7 cellular contexts compared by ENCODE assay signal in the genomic region with DNA sequence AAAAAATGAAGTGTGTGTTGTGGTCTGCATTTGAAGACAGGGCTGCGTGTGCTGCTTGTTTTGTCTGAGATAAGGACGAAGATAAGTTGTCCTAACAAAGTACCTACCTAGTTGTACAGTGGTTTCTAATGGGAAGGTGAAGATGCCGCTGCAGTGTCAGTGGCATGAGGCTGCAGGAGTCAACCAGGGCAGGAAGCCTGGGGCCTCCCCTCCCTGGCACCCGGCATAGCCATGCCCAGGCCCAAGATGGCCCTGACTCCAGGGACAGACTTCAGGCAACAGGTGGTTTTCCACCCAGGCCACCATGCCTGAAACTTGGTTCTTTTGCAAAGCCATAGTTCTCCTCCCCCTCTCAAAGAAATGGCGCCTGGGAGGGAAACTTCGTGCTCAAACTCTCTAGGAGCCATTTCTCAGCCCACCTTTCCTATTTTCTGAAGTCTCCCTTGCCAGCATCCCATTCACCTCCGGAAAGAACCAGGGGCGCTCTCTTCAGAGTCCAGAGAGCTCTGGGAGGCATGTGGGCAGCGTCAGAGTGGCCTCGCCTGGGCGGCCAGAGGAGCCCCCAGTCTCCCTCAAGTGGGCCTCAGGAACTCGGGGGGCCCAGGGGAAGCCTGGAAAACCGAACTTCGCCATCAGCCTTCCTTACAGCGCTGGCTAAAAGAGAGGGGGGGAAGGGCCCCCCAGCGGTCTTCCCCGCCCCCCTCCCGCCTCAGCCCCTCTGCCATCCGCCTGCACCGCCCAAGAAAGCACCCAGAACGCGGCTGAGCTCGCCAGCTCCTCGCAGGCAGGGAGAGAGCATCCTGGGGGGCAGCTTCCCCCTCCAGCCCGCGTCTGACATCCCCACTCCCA. TPM values are rescaled to one million over a fixed set of nuclear protein-coding genes. Genes with fewer than 3 reads are reported as not detected.
A peak's percentile ranks its signal among the peaks of the same experiment; 100 is the strongest.
DNase-seq lines count a peak whose midpoint lies in the region; ATAC-seq and TF ChIP-seq lines count a peak whose summit lies in the region.

No MANE protein-coding gene starts in this region.

- H2AFZ ChIP-seq in trophoblast cell (ENCODE audit: insufficient read depth, low read length, poor library complexity) = peak overlapping the region; percentile 94

- H3K4me3 ChIP-seq in HUES64 (ENCODE audit: low read length) (peak overlapping the region; percentile 75), trophoblast cell (ENCODE audit: low read depth, low read length) (peak overlapping the region; percentile 96)

- H3K23ac ChIP-seq in trophoblast cell (ENCODE audit: low read length) = no peak overlapping the region

- peak overlapping the region; percentile 95 for H4K8ac ChIP-seq in trophoblast cell (ENCODE audit: low read depth, low read length)

- no peaks in the 10 kb centered on the region for H3K9me3 Mint-ChIP-seq in activated CD4-positive, alpha-beta memory T cell treated with anti-CD3 and anti-CD28 coated beads, Interleukin-2, amount 10 ng/mL, durations not matched to agents 7 days and 5 days

- peak overlapping the region; percentile 97 for H3K14ac ChIP-seq in trophoblast cell (ENCODE audit: low read length)

- peak overlapping the region; percentile 100 for H3K4me2 ChIP-seq in trophoblast cell (ENCODE audit: low read length)

- peaks cover 13% of the 10 kb centered on the region for H3K79me1 ChIP-seq in trophoblast cell (ENCODE audit: low read length)

- WGBS in HUES64 = 19% methylated on average over 24 of the region's 26 CpGs
- WGBS in trophoblast cell (ENCODE audit: extremely low coverage, insufficient coverage, insufficient read length) = no CpG with 5 or more reads among the region's 26 CpGs

- peak overlapping the region; percentile 49 for H3K4ac ChIP-seq in trophoblast cell (ENCODE audit: low read depth, low read length)

- H2AK5ac ChIP-seq in trophoblast cell (ENCODE audit: low read length) = peak overlapping the region; percentile 87

- H3K9me3 ChIP-seq in HUES64 (ENCODE audit: insufficient read depth, low read depth, low read length) (no peaks in the 10 kb centered on the region), trophoblast cell (ENCODE audit: insufficient read depth, low read depth, low read length) (no peaks in the 10 kb centered on the region)

- H3K79me2 ChIP-seq in trophoblast cell (ENCODE audit: control insufficient read depth, insufficient read depth, low read length, poor library complexity) = peaks cover 10% of the 10 kb centered on the region

- no peaks in the 10 kb centered on the region for H3K27me3 ChIP-seq in HUES64 (ENCODE audit: insufficient read depth, low read length)
- no peaks in the 10 kb centered on the region for H3K27me3 ChIP-seq in trophoblast cell (ENCODE audit: insufficient read depth, low read length)

- peak overlapping the region; percentile 65 for H2BK12ac ChIP-seq in trophoblast cell (ENCODE audit: low read length)

- peak overlapping the region; percentile 77 for H2BK120ac ChIP-seq in trophoblast cell (ENCODE audit: insufficient read depth, low read length, poor library complexity)

- DNase-seq in activated CD4-positive, alpha-beta memory T cell treated with anti-CD3 and anti-CD28 coated beads, Interleukin-2, amount 10 ng/mL, durations not matched to agents 7 days and 5 days = peak; percentile 27
- DNase-seq in erythroblast (lab: John Stamatoyannopoulos, UW) = peak; percentile 17
- no peak for DNase-seq in trophoblast cell
- DNase-seq in cerebellar cortex (ENCODE audit: low spot score) = no peak

- POLR2A ChIA-PET in activated CD4-positive, alpha-beta memory T cell treated with anti-CD3 and anti-CD28 coated beads, Interleukin-2, amount 10 ng/mL, durations not matched to agents 7 days and 5 days (lab: Charles Lee) = interaction anchor here (0.8 to 1.6 kb wide), 6 partner anchors 73 to 287 kb away, joined by 3 to 6 read pairs (median 4); partner anchors contain the start of gene SAMD8

- peaks cover 51% of the 10 kb centered on the region for H3K4me1 Mint-ChIP-seq in activated CD4-positive, alpha-beta memory T cell treated with anti-CD3 and anti-CD28 coated beads, Interleukin-2, amount 10 ng/mL, durations not matched to agents 7 days and 5 days

- CTCF ChIA-PET in activated CD4-positive, alpha-beta memory T cell treated with anti-CD3 and anti-CD28 coated beads, Interleukin-2, amount 10 ng/mL, durations not matched to agents 7 days and 5 days (lab: Charles Lee) = interaction anchor here (0.6 to 1.3 kb wide), 4 partner anchors 85 to 613 kb away, joined by 3 read pairs; partner anchors contain the start of gene COMTD1

- peaks cover 15% of the 10 kb centered on the region for H3K4me1 ChIP-seq in HUES64 (ENCODE audit: insufficient read depth, low read length)
- H3K4me1 ChIP-seq in trophoblast cell (ENCODE audit: control insufficient read depth in 1 of 2, insufficient read depth in 2 of 2, low read length in 2 of 2) = peaks cover 2 to 15% of the 10 kb centered on the region in 2 experiments

- H3K9ac ChIP-seq in HUES64 (ENCODE audit: low read depth, low read length) (peak overlapping the region; percentile 66), trophoblast cell (ENCODE audit: low read length) (no peak overlapping the region)

- no peak for TF ChIP-seq POLR2A in erythroblast (IDR thresholded peaks at IDR 0.05; ENCODE audit: low read length)

- peak overlapping the region; percentile 91 for H3K18ac ChIP-seq in trophoblast cell (ENCODE audit: low read length)

- H3K36me3 Mint-ChIP-seq in activated CD4-positive, alpha-beta memory T cell treated with anti-CD3 and anti-CD28 coated beads, Interleukin-2, amount 10 ng/mL, durations not matched to agents 7 days and 5 days (ENCODE audit: low read depth) = peaks cover 5% of the 10 kb centered on the region

- peak overlapping the region; percentile 43 for H2BK5ac ChIP-seq in trophoblast cell (ENCODE audit: low read depth, low read length, poor library complexity)

- ATAC-seq in GM18867 (IDR thresholded peaks at IDR 0.05; ENCODE audit: unreplicated experiment) (no peak), GM21390 (IDR thresholded peaks at IDR 0.05; ENCODE audit: unreplicated experiment) (no peak)

- H4K12ac ChIP-seq in trophoblast cell (ENCODE audit: low read depth, low read length) = peak overlapping the region; percentile 95

- H4K91ac ChIP-seq in trophoblast cell (ENCODE audit: low read depth, low read length) = peak overlapping the region; percentile 36

- H3K36me3 ChIP-seq in HUES64 (ENCODE audit: insufficient read depth, low read length) (no peaks in the 10 kb centered on the region), trophoblast cell (ENCODE audit: control insufficient read depth in 1 of 2, insufficient read depth in 2 of 2, low read length in 2 of 2) (no peaks in the 10 kb centered on the region)

- peak overlapping the region; percentile 86 for H3K27ac Mint-ChIP-seq in activated CD4-positive, alpha-beta memory T cell treated with anti-CD3 and anti-CD28 coated beads, Interleukin-2, amount 10 ng/mL, durations not matched to agents 7 days and 5 days

- no peaks in the 10 kb centered on the region for H3K27me3 Mint-ChIP-seq in activated CD4-positive, alpha-beta memory T cell treated with anti-CD3 and anti-CD28 coated beads, Interleukin-2, amount 10 ng/mL, durations not matched to agents 7 days and 5 days

- H3K4me3 Mint-ChIP-seq in activated CD4-positive, alpha-beta memory T cell treated with anti-CD3 and anti-CD28 coated beads, Interleukin-2, amount 10 ng/mL, durations not matched to agents 7 days and 5 days = peak overlapping the region; percentile 81

- peak overlapping the region; percentile 88 for H3K27ac ChIP-seq in HUES64 (ENCODE audit: low read depth, low read length)
- H3K27ac ChIP-seq in trophoblast cell (ENCODE audit: low read depth, low read length) = no peak overlapping the region

RNA-seq across cellular contexts. Expression of gene KAT6B, which starts 2.0 kb away (rescaled TPM):
- polyA plus RNA-seq in HUES64 (2013, experiment 1 of 2) = 15.5 TPM
- polyA plus RNA-seq in HUES64 (2013, experiment 2 of 2) = 13.9 TPM
- total RNA-seq in activated CD4-positive, alpha-beta memory T cell treated with anti-CD3 and anti-CD28 coated beads, Interleukin-2, amount 10 ng/mL, durations not matched to agents 7 days and 5 days = 10 to 100 TPM; 20.2 to 21.8 TPM
- 5.8 and 6.2 TPM in 2 replicates for polyA plus RNA-seq in trophoblast cell (2013)

Comparison
In these comparisons a context has a peak if more than half of its experiments do, and no peak if none do; other contexts are left out.
1. DNase-seq: peak in activated CD4-positive, alpha-beta memory T cell treated with anti-CD3 and anti-CD28 coated beads, Interleukin-2, amount 10 ng/mL, durations not matched to agents 7 days and 5 days (single experiment) and erythroblast (2 of 2); none in trophoblast cell (0 of 2) and cerebellar cortex (single experiment).